In genomic region chr20:51540074-51540473, GRCh38 we compare ENCODE assay signal across 1 cellular context.
TF ChIP-seq lines count a peak whose summit lies in the region.

No MANE protein-coding gene starts in this region.

TF ChIP-seq in GM12878, 131 proteins besides CTCF, POLR2A, EP300 and RAD21:
- TF ChIP-seq BHLHE40 (IDR thresholded peaks at IDR 0.05; ENCODE audit: borderline replicate concordance in 1 of 2, low read depth in 2 of 2, low read length in 1 of 2) (0 out of 4 replicates have a peak, but pooled peaks of 1 of the 2 experiments have one; percentile 9), NR2F1 (conservative IDR thresholded peaks at IDR 0.05) (peak; percentile 52; the same call in 1 of the 2 replicates)
TF ChIP-seq in GM12878: peak in this region for 2; not testable (repeated sequence) for 129.
